In genomic region chr10:28891058-28891713, GRCh38 we compare ENCODE assay signal across 21 cellular contexts.
DNase-seq lines count a peak whose midpoint lies in the region; ATAC-seq and TF ChIP-seq lines count a peak whose summit lies in the region.
"Had no signal": no experiment of that assay in that cellular context is flagged by ENCODE, and none has a peak within 500 bp of the region (broad histone marks: within the 10 kb centered on the region; RNA-seq: fewer than 3 reads in every experiment).

No MANE protein-coding gene starts in this region.

- no peaks in the 10 kb centered on the region for H3K9me3 ChIP-seq in breast epithelium

- BruUV-seq in MCF 10A (replicated peaks; lab: Mats Ljungman, UMichigan): no TSS peak

- H3K4me1 Mint-ChIP-seq in MCF 10A (ENCODE audit: insufficient read depth, unreplicated experiment): peaks cover 17% of the 10 kb centered on the region
- no peaks in the 10 kb centered on the region for H3K4me1 Mint-ChIP-seq in stimulated activated effector memory CD8-positive, alpha-beta T cell treated with anti-CD3 and anti-CD28 coated beads, Interleukin-12 subunit alpha, Interleukin-12 subunit beta, amount 100 ng/mL, for 72 hours
- H3K4me1 Mint-ChIP-seq: activated CD4-positive, alpha-beta T cell treated with anti-CD3 and anti-CD28 coated beads for 36 hours; activated CD8-positive, alpha-beta memory T cell treated with anti-CD3 and anti-CD28 coated beads, Interleukin-2, amount 10 ng/mL, durations not matched to agents 7 days and 5 days; activated naive CD8-positive, alpha-beta T cell treated with anti-CD3 and anti-CD28 coated beads, Interleukin-2, amount 50 U/mL, for 24 hours; activated T-helper 17 cell treated with anti-CD3 and anti-CD28 coated beads, Interleukin-2, amount 50 U/mL, for 72 hours; naive thymus-derived CD8-positive, alpha-beta T cell had no signal

- H3K4me1 ChIP-seq in breast epithelium (no peaks in the 10 kb centered on the region), foreskin keratinocyte (no peaks in the 10 kb centered on the region)
- H3K4me1 ChIP-seq: parathyroid adenoma had no signal

- H3K27ac ChIP-seq in breast epithelium (no peak overlapping the region), foreskin keratinocyte (no peak overlapping the region)
- H3K27ac ChIP-seq: GM23248, parathyroid adenoma had no signal

- H3K4me3 Mint-ChIP-seq in MCF 10A (ENCODE audit: unreplicated experiment): no peak overlapping the region
- H3K4me3 Mint-ChIP-seq in stimulated activated effector memory CD8-positive, alpha-beta T cell treated with anti-CD3 and anti-CD28 coated beads, Interleukin-12 subunit alpha, Interleukin-12 subunit beta, amount 100 ng/mL, for 72 hours: no peak overlapping the region
- H3K4me3 Mint-ChIP-seq: activated CD4-positive, alpha-beta T cell treated with anti-CD3 and anti-CD28 coated beads for 36 hours; activated CD8-positive, alpha-beta memory T cell treated with anti-CD3 and anti-CD28 coated beads, Interleukin-2, amount 10 ng/mL, durations not matched to agents 7 days and 5 days; activated naive CD8-positive, alpha-beta T cell treated with anti-CD3 and anti-CD28 coated beads, Interleukin-2, amount 50 U/mL, for 24 hours; activated T-helper 17 cell treated with anti-CD3 and anti-CD28 coated beads, Interleukin-2, amount 50 U/mL, for 72 hours; naive thymus-derived CD8-positive, alpha-beta T cell had no signal

- intact Hi-C loops in MCF 10A (cut with micrococcal nuclease): loop anchor here (1.0 to 5.0 kb wide), 2 partner anchors 100 to 214 kb away; partner anchors contain the start of gene BAMBI
- intact Hi-C loops in breast epithelium (cut with DNase I; ENCODE audit: low total_unique reads): no loop called here

- no peak for TF ChIP-seq POLR2A in breast epithelium (IDR thresholded peaks at IDR 0.05)

- H3K36me3 ChIP-seq in breast epithelium: no peaks in the 10 kb centered on the region

- H3K9me3 Mint-ChIP-seq in MCF 10A (ENCODE audit: unreplicated experiment): no peaks in the 10 kb centered on the region
- no peaks in the 10 kb centered on the region for H3K9me3 Mint-ChIP-seq in stimulated activated effector memory CD8-positive, alpha-beta T cell treated with anti-CD3 and anti-CD28 coated beads, Interleukin-12 subunit alpha, Interleukin-12 subunit beta, amount 100 ng/mL, for 72 hours
- H3K9me3 Mint-ChIP-seq: activated naive CD8-positive, alpha-beta T cell treated with anti-CD3 and anti-CD28 coated beads, Interleukin-2, amount 50 U/mL, for 24 hours; activated T-helper 17 cell treated with anti-CD3 and anti-CD28 coated beads, Interleukin-2, amount 50 U/mL, for 72 hours; naive thymus-derived CD8-positive, alpha-beta T cell had no signal

- peak overlapping the region; percentile 10 for H3K27ac Mint-ChIP-seq in MCF 10A (ENCODE audit: low read depth, unreplicated experiment)
- no peak overlapping the region for H3K27ac Mint-ChIP-seq in stimulated activated effector memory CD8-positive, alpha-beta T cell treated with anti-CD3 and anti-CD28 coated beads, Interleukin-12 subunit alpha, Interleukin-12 subunit beta, amount 100 ng/mL, for 72 hours
- H3K27ac Mint-ChIP-seq: activated CD4-positive, alpha-beta T cell treated with anti-CD3 and anti-CD28 coated beads for 36 hours; activated CD8-positive, alpha-beta memory T cell treated with anti-CD3 and anti-CD28 coated beads, Interleukin-2, amount 10 ng/mL, durations not matched to agents 7 days and 5 days; activated naive CD8-positive, alpha-beta T cell treated with anti-CD3 and anti-CD28 coated beads, Interleukin-2, amount 50 U/mL, for 24 hours; activated T-helper 17 cell treated with anti-CD3 and anti-CD28 coated beads, Interleukin-2, amount 50 U/mL, for 72 hours; naive thymus-derived CD8-positive, alpha-beta T cell had no signal

- DNase-seq in MCF 10A (ENCODE audit: unreplicated experiment) (peak; percentile 83), breast epithelium (ENCODE audit: low spot score in 2 of 2) (no peak), NOMO-1 treated with DMSO at 0.1 percent for 48 hours (lab: John Stamatoyannopoulos, UW; ENCODE audit: unreplicated experiment) (peak; percentile 61), foreskin keratinocyte (peak; percentile 47 to 80), NCI-H1092 treated with DMSO at 0.1 percent for 48 hours (lab: John Stamatoyannopoulos, UW) (no peak), NCI-H2029 (lab: John Stamatoyannopoulos, UW) (no peak)
- no peak for DNase-seq in stimulated activated effector memory CD8-positive, alpha-beta T cell treated with anti-CD3 and anti-CD28 coated beads, Interleukin-12 subunit alpha, Interleukin-12 subunit beta, amount 100 ng/mL, for 72 hours (ENCODE audit: low spot score in 2 of 2)
- DNase-seq: 8988T; activated CD4-positive, alpha-beta T cell treated with anti-CD3 and anti-CD28 coated beads for 36 hours; activated CD8-positive, alpha-beta memory T cell treated with anti-CD3 and anti-CD28 coated beads, Interleukin-2, amount 10 ng/mL, durations not matched to agents 7 days and 5 days; activated naive CD8-positive, alpha-beta T cell treated with anti-CD3 and anti-CD28 coated beads, Interleukin-2, amount 50 U/mL, for 24 hours; dermis blood vessel endothelial cell; GF-D8; GM23248; naive thymus-derived CD8-positive, alpha-beta T cell; NCI-H1105; NCI-H526 treated with DMSO at 0.1 percent for 48 hours had no signal

- H3K27me3 ChIP-seq in breast epithelium (no peaks in the 10 kb centered on the region), foreskin keratinocyte (no peaks in the 10 kb centered on the region)

- ATAC-seq in foreskin keratinocyte (peak; percentile 95), HG03175 (IDR thresholded peaks at IDR 0.05; ENCODE audit: unreplicated experiment) (no peak)
- ATAC-seq in stimulated activated effector memory CD8-positive, alpha-beta T cell treated with anti-CD3 and anti-CD28 coated beads, Interleukin-12 subunit alpha, Interleukin-12 subunit beta, amount 100 ng/mL, for 72 hours: peak; percentile 27
- ATAC-seq: activated CD8-positive, alpha-beta memory T cell treated with anti-CD3 and anti-CD28 coated beads, Interleukin-2, amount 10 ng/mL, durations not matched to agents 7 days and 5 days; activated naive CD8-positive, alpha-beta T cell treated with anti-CD3 and anti-CD28 coated beads, Interleukin-2, amount 50 U/mL, for 24 hours; SK-N-SH treated with all-trans-retinoic acid at 6 μM for 48 hours had no signal

- no peaks in the 10 kb centered on the region for H3K27me3 Mint-ChIP-seq in MCF 10A (ENCODE audit: insufficient read depth, unreplicated experiment)
- H3K27me3 Mint-ChIP-seq: activated CD4-positive, alpha-beta T cell treated with anti-CD3 and anti-CD28 coated beads for 36 hours; activated CD8-positive, alpha-beta memory T cell treated with anti-CD3 and anti-CD28 coated beads, Interleukin-2, amount 10 ng/mL, durations not matched to agents 7 days and 5 days; activated naive CD8-positive, alpha-beta T cell treated with anti-CD3 and anti-CD28 coated beads, Interleukin-2, amount 50 U/mL, for 24 hours; activated T-helper 17 cell treated with anti-CD3 and anti-CD28 coated beads, Interleukin-2, amount 50 U/mL, for 72 hours had no signal

- POLR2A ChIA-PET in MCF 10A (lab: Yijun Ruan, JAX): interaction anchor here (0.7 to 1.1 kb wide), 2 partner anchors 227 to 311 kb away, joined by 3 to 4 read pairs; no protein-coding TSS in a partner anchor

- CTCF ChIA-PET in MCF 10A (lab: Yijun Ruan, JAX): interaction anchor here (0.7 to 1.1 kb wide), 5 partner anchors 21 to 238 kb away, joined by 3 to 4 read pairs (median 3); no protein-coding TSS in a partner anchor

- no peak overlapping the region for H3K4me3 ChIP-seq in breast epithelium
- H3K4me3 ChIP-seq: GM23248 had no signal

- no peak for TF ChIP-seq CTCF in MCF 10A (IDR thresholded peaks at IDR 0.05; ENCODE audit: unreplicated experiment)
- TF ChIP-seq CTCF in breast epithelium (IDR thresholded peaks at IDR 0.05): no peak
- TF ChIP-seq CTCF in foreskin keratinocyte (conservative IDR thresholded peaks at IDR 0.05): peak; percentile 56

- no peaks in the 10 kb centered on the region for H3K36me3 Mint-ChIP-seq in MCF 10A (ENCODE audit: insufficient read depth, unreplicated experiment)
- no peaks in the 10 kb centered on the region for H3K36me3 Mint-ChIP-seq in stimulated activated effector memory CD8-positive, alpha-beta T cell treated with anti-CD3 and anti-CD28 coated beads, Interleukin-12 subunit alpha, Interleukin-12 subunit beta, amount 100 ng/mL, for 72 hours
- H3K36me3 Mint-ChIP-seq: activated CD8-positive, alpha-beta memory T cell treated with anti-CD3 and anti-CD28 coated beads, Interleukin-2, amount 10 ng/mL, durations not matched to agents 7 days and 5 days; naive thymus-derived CD8-positive, alpha-beta T cell had no signal

Comparison
In these comparisons a context has a peak if more than half of its experiments do, and no peak if none do; other contexts are left out.
1. DNase-seq: peak in MCF 10A (single experiment), NOMO-1 treated with DMSO at 0.1 percent for 48 hours (single experiment) and foreskin keratinocyte (2 of 2); none in breast epithelium (0 of 2), stimulated activated effector memory CD8-positive, alpha-beta T cell treated with anti-CD3 and anti-CD28 coated beads, Interleukin-12 subunit alpha, Interleukin-12 subunit beta, amount 100 ng/mL, for 72 hours (0 of 2), NCI-H1092 treated with DMSO at 0.1 percent for 48 hours (single experiment) and NCI-H2029 (single experiment).